27 cellular contexts compared by ENCODE assay signal in the genomic region with DNA sequence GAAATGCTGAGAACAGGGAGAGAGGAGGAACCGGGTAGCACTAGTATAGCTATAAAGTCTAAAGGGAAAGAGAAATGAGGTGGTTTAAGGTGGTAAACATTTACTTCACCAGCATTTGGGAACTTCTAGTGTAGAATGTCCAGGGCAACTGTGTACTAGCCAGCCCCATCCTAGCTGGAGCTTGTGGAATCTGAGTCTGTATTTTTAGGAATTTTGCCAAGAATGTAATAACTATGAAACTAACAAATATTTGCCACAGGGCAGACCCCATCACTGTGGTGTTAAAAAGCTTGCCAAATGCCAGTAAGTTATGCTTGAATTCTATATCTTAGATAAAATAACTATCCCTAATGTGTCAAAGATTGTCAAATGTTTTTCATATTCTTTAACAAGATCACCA.
DNase-seq lines count a peak whose midpoint lies in the region; ATAC-seq and TF ChIP-seq lines count a peak whose summit lies in the region.
"Had no signal": no experiment of that assay in that cellular context is flagged by ENCODE, and none has a peak within 500 bp of the region (broad histone marks: within the 10 kb centered on the region; RNA-seq: fewer than 3 reads in every experiment).

No MANE protein-coding gene starts in this region.

- no peaks in the 10 kb centered on the region for H3K27me3 Mint-ChIP-seq in GM23338 (ENCODE audit: insufficient read depth, low read depth, poor library complexity)
- H3K27me3 Mint-ChIP-seq: activated B cell treated with CpG ODN at 0.5 μM for 24 hours; activated CD8-positive, alpha-beta memory T cell treated with anti-CD3 and anti-CD28 coated beads, Interleukin-2, amount 10 ng/mL, durations not matched to agents 7 days and 5 days; stimulated activated naive CD8-positive, alpha-beta T cell treated with anti-CD3 and anti-CD28 coated beads, Interleukin-15, Interleukin-2, amounts not matched to agents 100 ng/mL and 50 ng/mL, for 24 hours; T-cell had no signal

- H3K9me3 ChIP-seq in adipocyte (ENCODE audit: control insufficient read depth, low read length): no peaks in the 10 kb centered on the region
- H3K9me3 ChIP-seq: SJSA1 had no signal

- TF ChIP-seq CTCF in GM23338 (conservative IDR thresholded peaks at IDR 0.05; ENCODE audit: low read depth in 2 of 2): no peak

- H3K79me2 ChIP-seq in GM23338 (replicated peaks; ENCODE audit: insufficient read depth): no peaks in the 10 kb centered on the region

- H3K9me3 Mint-ChIP-seq in GM23338: no peaks in the 10 kb centered on the region
- H3K9me3 Mint-ChIP-seq: activated naive CD4-positive, alpha-beta T cell treated with anti-CD3 and anti-CD28 coated beads for 36 hours had no signal

- DNase-seq in GM23338 (ENCODE audit: low spot score) (no peak), adipocyte (ENCODE audit: low read depth) (peak; percentile 2), foreskin melanocyte (peak; percentile 45), skeletal muscle cell (ENCODE audit: low read depth) (peak; percentile 1), cerebellar cortex (ENCODE audit: low spot score) (no peak), NCI-H774 (lab: John Stamatoyannopoulos, UW) (no peak), AML-193 (lab: John Stamatoyannopoulos, UW) (no peak)
- DNase-seq: activated B cell treated with CpG ODN at 0.5 μM for 24 hours; activated CD4-positive, alpha-beta T cell treated with anti-CD3 and anti-CD28 coated beads, Interleukin-2, amount 50 U/mL, for 1 hour; activated CD8-positive, alpha-beta memory T cell treated with anti-CD3 and anti-CD28 coated beads, Interleukin-2, amount 10 ng/mL, durations not matched to agents 7 days and 5 days; activated naive CD4-positive, alpha-beta T cell treated with anti-CD3 and anti-CD28 coated beads for 36 hours; amniotic stem cell; C1 segment of cervical spinal cord; Calu3; caudate nucleus; hypothalamus; immature natural killer cell; left ventricle myocardium inferior; midbrain; natural killer cell; NCI-H526; occipital lobe; T-cell had no signal

- no peaks in the 10 kb centered on the region for H3F3A ChIP-seq in GM23338 (replicated peaks; ENCODE audit: low read depth)

- H3K4me3 Mint-ChIP-seq in GM23338: no peak overlapping the region
- H3K4me3 Mint-ChIP-seq: activated B cell treated with CpG ODN at 0.5 μM for 24 hours; activated CD8-positive, alpha-beta memory T cell treated with anti-CD3 and anti-CD28 coated beads, Interleukin-2, amount 10 ng/mL, durations not matched to agents 7 days and 5 days; activated naive CD4-positive, alpha-beta T cell treated with anti-CD3 and anti-CD28 coated beads for 36 hours; immature natural killer cell; natural killer cell; stimulated activated naive CD8-positive, alpha-beta T cell treated with anti-CD3 and anti-CD28 coated beads, Interleukin-15, Interleukin-2, amounts not matched to agents 100 ng/mL and 50 ng/mL, for 24 hours; T-cell had no signal

- H3K4me3 ChIP-seq in GM23338: no peak overlapping the region
- no peak overlapping the region for H3K4me3 ChIP-seq in adipocyte (ENCODE audit: low read length)
- H3K4me3 ChIP-seq in skeletal muscle cell (ENCODE audit: low read depth, low read length): no peak overlapping the region
- H3K4me3 ChIP-seq: GM12878, left ventricle myocardium inferior, SJSA1, skin epidermis had no signal

- no peak overlapping the region for H3K4me2 ChIP-seq in GM23338

- H3K27ac ChIP-seq in GM23338 (ENCODE audit: low read depth): no peak overlapping the region
- H3K27ac ChIP-seq: left ventricle myocardium inferior, SJSA1, skin epidermis had no signal

- H3K4me1 ChIP-seq in GM23338 (ENCODE audit: insufficient read depth) (no peaks in the 10 kb centered on the region), adipocyte (ENCODE audit: control insufficient read depth, insufficient read depth, low read length) (no peaks in the 10 kb centered on the region)
- H3K4me1 ChIP-seq: left ventricle myocardium inferior, SJSA1 had no signal

- H3K27me3 ChIP-seq in GM23338 (ENCODE audit: insufficient read depth) (no peaks in the 10 kb centered on the region), adipocyte (replicated peaks; ENCODE audit: control insufficient read depth, insufficient read depth, low read length) (no peaks in the 10 kb centered on the region)
- H3K27me3 ChIP-seq: SJSA1 had no signal

- no peak overlapping the region for H3K27ac Mint-ChIP-seq in GM23338
- H3K27ac Mint-ChIP-seq: activated B cell treated with CpG ODN at 0.5 μM for 24 hours; activated CD8-positive, alpha-beta memory T cell treated with anti-CD3 and anti-CD28 coated beads, Interleukin-2, amount 10 ng/mL, durations not matched to agents 7 days and 5 days; activated naive CD4-positive, alpha-beta T cell treated with anti-CD3 and anti-CD28 coated beads for 36 hours; immature natural killer cell; natural killer cell; stimulated activated naive CD8-positive, alpha-beta T cell treated with anti-CD3 and anti-CD28 coated beads, Interleukin-15, Interleukin-2, amounts not matched to agents 100 ng/mL and 50 ng/mL, for 24 hours; T-cell had no signal

- no peak for ATAC-seq in GM23338
- ATAC-seq: activated CD8-positive, alpha-beta memory T cell treated with anti-CD3 and anti-CD28 coated beads, Interleukin-2, amount 10 ng/mL, durations not matched to agents 7 days and 5 days; GM12878; natural killer cell; T-cell had no signal

- H3K36me3 Mint-ChIP-seq in GM23338 (ENCODE audit: low read depth): no peaks in the 10 kb centered on the region
- H3K36me3 Mint-ChIP-seq: activated CD8-positive, alpha-beta memory T cell treated with anti-CD3 and anti-CD28 coated beads, Interleukin-2, amount 10 ng/mL, durations not matched to agents 7 days and 5 days; immature natural killer cell; T-cell had no signal

- H3K9me2 ChIP-seq in GM23338 (ENCODE audit: insufficient read depth): no peaks in the 10 kb centered on the region

- H2AFZ ChIP-seq in GM23338: peak overlapping the region; percentile 78

- H3K36me3 ChIP-seq in GM23338 (ENCODE audit: insufficient read depth) (no peaks in the 10 kb centered on the region), adipocyte (ENCODE audit: control insufficient read depth, insufficient read depth, low read length, severe bottlenecking) (no peaks in the 10 kb centered on the region)
- H3K36me3 ChIP-seq: left ventricle myocardium inferior, SJSA1 had no signal

- H3K9ac ChIP-seq in adipocyte (ENCODE audit: low read length): no peak overlapping the region

- no peaks in the 10 kb centered on the region for H3K4me1 Mint-ChIP-seq in GM23338
- H3K4me1 Mint-ChIP-seq: activated B cell treated with CpG ODN at 0.5 μM for 24 hours; activated CD8-positive, alpha-beta memory T cell treated with anti-CD3 and anti-CD28 coated beads, Interleukin-2, amount 10 ng/mL, durations not matched to agents 7 days and 5 days; immature natural killer cell; natural killer cell; T-cell had no signal

- no peaks in the 10 kb centered on the region for H4K20me1 ChIP-seq in GM23338 (replicated peaks; ENCODE audit: insufficient read depth)

TF ChIP-seq in GM23338, 12 proteins besides CTCF, POLR2A, EP300 and RAD21:
- TF ChIP-seq ETS1 (IDR thresholded peaks at IDR 0.05) (no peak), NANOG (IDR thresholded peaks at IDR 0.05; ENCODE audit: borderline replicate concordance) (no peak), EZH2phosphoT487 (IDR thresholded peaks at IDR 0.05; ENCODE audit: unreplicated experiment) (no peak), ZNF331 (CRISPR knock-in tag; IDR thresholded peaks at IDR 0.05; ENCODE audit: low read depth) (no peak)

Comparison
In these comparisons a context has a peak if more than half of its experiments do, and no peak if none do; other contexts are left out.
1. DNase-seq: peak in adipocyte (single experiment), foreskin melanocyte (single experiment) and skeletal muscle cell (single experiment); none in GM23338 (single experiment), cerebellar cortex (single experiment), NCI-H774 (single experiment) and AML-193 (0 of 2).